Comparison of ENCODE assay signal across 31 cellular contexts in the genomic region with DNA sequence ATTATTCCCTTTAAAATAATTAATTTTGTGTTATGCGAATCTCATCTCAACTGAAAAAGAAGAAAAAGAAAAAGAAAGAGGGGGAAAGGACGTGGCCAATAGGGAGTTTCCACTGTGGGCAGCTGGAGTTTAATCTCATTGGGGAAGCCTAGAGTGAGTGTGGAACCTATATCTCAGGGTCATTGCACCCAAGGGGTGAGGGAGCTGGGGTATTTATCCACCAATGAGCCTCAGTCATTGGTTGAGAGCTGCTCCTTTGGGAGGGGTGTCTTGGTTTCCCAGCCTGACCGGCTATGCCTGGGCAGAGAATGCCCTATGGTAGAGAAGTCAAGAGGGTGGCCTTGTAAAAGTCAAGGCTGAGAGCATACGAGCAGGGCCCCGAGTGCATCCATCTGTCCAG.
A peak's percentile ranks its signal among the peaks of the same experiment; 100 is the strongest.
DNase-seq lines count a peak whose midpoint lies in the region; ATAC-seq and TF ChIP-seq lines count a peak whose summit lies in the region.
"Had no signal": no experiment of that assay in that cellular context is flagged by ENCODE, and none has a peak within 500 bp of the region (broad histone marks: within the 10 kb centered on the region; RNA-seq: fewer than 3 reads in every experiment).

No MANE protein-coding gene starts in this region.

- no peak for ATAC-seq in stimulated activated effector memory CD8-positive, alpha-beta T cell treated with anti-CD3 and anti-CD28 coated beads, Interleukin-12 subunit alpha, Interleukin-12 subunit beta, amount 100 ng/mL, for 72 hours
- ATAC-seq: A549; CD8-positive, alpha-beta T cell had no signal

- no peak for TF ChIP-seq CTCF in HEK293 (tag by site-specific recombination; IDR thresholded peaks at IDR 0.05)

- CTCF ChIA-PET in HEK293 (lab: Yijun Ruan, JAX), result no interaction called here

- H3K9me3 ChIP-seq in HEK293 (ENCODE audit: control insufficient read depth, insufficient read depth, low read depth, low read length), result no peaks in the 10 kb centered on the region
- H3K9me3 ChIP-seq: A549, BE2C, Caco-2 had no signal

- no peak overlapping the region for H3K27ac ChIP-seq in HEK293 (ENCODE audit: extremely low read depth, low read depth, low read length)
- H3K27ac ChIP-seq: 22Rv1; A549; BLaER1; BLaER1 treated with 17β-estradiol and CSF1 and Interleukin-3, amounts not matched to agents 10 nM and 100 nM; C4-2B had no signal

- H3K4me1 Mint-ChIP-seq in stimulated activated effector memory CD8-positive, alpha-beta T cell treated with anti-CD3 and anti-CD28 coated beads, Interleukin-12 subunit alpha, Interleukin-12 subunit beta, amount 100 ng/mL, for 72 hours, result peaks cover 6% of the 10 kb centered on the region
- H3K4me1 Mint-ChIP-seq: B cell had no signal

- H3K27ac Mint-ChIP-seq in stimulated activated effector memory CD8-positive, alpha-beta T cell treated with anti-CD3 and anti-CD28 coated beads, Interleukin-12 subunit alpha, Interleukin-12 subunit beta, amount 100 ng/mL, for 72 hours, result peak overlapping the region; percentile 81
- H3K27ac Mint-ChIP-seq: B cell; CD4-positive, alpha-beta T cell; CD4-positive, CD25-positive, alpha-beta regulatory T cell; CD8-positive, alpha-beta memory T cell; CD8-positive, alpha-beta T cell had no signal

- H3K4me3 Mint-ChIP-seq in stimulated activated effector memory CD8-positive, alpha-beta T cell treated with anti-CD3 and anti-CD28 coated beads, Interleukin-12 subunit alpha, Interleukin-12 subunit beta, amount 100 ng/mL, for 72 hours, result no peak overlapping the region
- H3K4me3 Mint-ChIP-seq: B cell; CD4-positive, alpha-beta T cell; CD4-positive, CD25-positive, alpha-beta regulatory T cell; CD8-positive, alpha-beta memory T cell; CD8-positive, alpha-beta T cell had no signal

- no peak overlapping the region for H3K4me3 ChIP-seq in HEK293 (ENCODE audit: low read depth, low read length)
- H3K4me3 ChIP-seq: A549; BLaER1; BLaER1 treated with 17β-estradiol and CSF1 and Interleukin-3, amounts not matched to agents 10 nM and 100 nM had no signal

- H3K4me1 ChIP-seq in HEK293 (ENCODE audit: control insufficient read depth, insufficient read depth, low read length), result no peaks in the 10 kb centered on the region
- H3K4me1 ChIP-seq: A549, BE2C, BLaER1, Caco-2 had no signal

- POLR2A ChIA-PET in HEK293 (lab: Yijun Ruan, JAX), result no interaction called here

- no peaks in the 10 kb centered on the region for H3K36me3 Mint-ChIP-seq in stimulated activated effector memory CD8-positive, alpha-beta T cell treated with anti-CD3 and anti-CD28 coated beads, Interleukin-12 subunit alpha, Interleukin-12 subunit beta, amount 100 ng/mL, for 72 hours
- H3K36me3 Mint-ChIP-seq: CD14-positive monocyte; CD4-positive, CD25-positive, alpha-beta regulatory T cell had no signal

- H3K9me3 Mint-ChIP-seq in stimulated activated effector memory CD8-positive, alpha-beta T cell treated with anti-CD3 and anti-CD28 coated beads, Interleukin-12 subunit alpha, Interleukin-12 subunit beta, amount 100 ng/mL, for 72 hours, result no peaks in the 10 kb centered on the region
- H3K9me3 Mint-ChIP-seq: CD4-positive, alpha-beta memory T cell; CD4-positive, alpha-beta T cell; CD8-positive, alpha-beta memory T cell; CD8-positive, alpha-beta T cell had no signal

- no peak for DNase-seq in stimulated activated effector memory CD8-positive, alpha-beta T cell treated with anti-CD3 and anti-CD28 coated beads, Interleukin-12 subunit alpha, Interleukin-12 subunit beta, amount 100 ng/mL, for 72 hours (ENCODE audit: low spot score in 2 of 2)
- DNase-seq in AG08395 (ENCODE audit: low spot score), result no peak
- no peak for DNase-seq in HuH-7 (ENCODE audit: low spot score)
- DNase-seq: 8988T; ACHN; AML-193; BE2C; C1 segment of cervical spinal cord; Caco-2; Calu3; CD4-positive, alpha-beta memory T cell; CD4-positive, alpha-beta T cell; CD4-positive, CD25-positive, alpha-beta regulatory T cell; CD8-positive, alpha-beta memory T cell; CD8-positive, alpha-beta T cell; COR-L47; DMS 273 treated with DMSO at 0.1 percent for 48 hours; DMS153; DMS53; DMS79; DMS79 treated with DMSO at 0.1 percent for 48 hours; DND-41; EL had no signal

- H3K36me3 ChIP-seq in HEK293 (ENCODE audit: control insufficient read depth in 2 of 2, insufficient read depth in 1 of 2, low read length in 2 of 2), result no peaks in the 10 kb centered on the region
- H3K36me3 ChIP-seq: BE2C; BLaER1; BLaER1 treated with 17β-estradiol and CSF1 and Interleukin-3, amounts not matched to agents 10 nM and 100 nM had no signal

TF ChIP-seq in HEK293, 187 proteins besides CTCF, POLR2A, EP300 and RAD21:
- TF ChIP-seq ZNF37A (tag by site-specific recombination; IDR thresholded peaks at IDR 0.05), result peak; percentile 95
- TF ChIP-seq SALL2 (tag by site-specific recombination; IDR thresholded peaks at IDR 0.05; ENCODE audit: borderline replicate concordance), result no peak
- no peak for TF ChIP-seq ZNF423 (tag by site-specific recombination; IDR thresholded peaks at IDR 0.05)
